In the genomic region with DNA sequence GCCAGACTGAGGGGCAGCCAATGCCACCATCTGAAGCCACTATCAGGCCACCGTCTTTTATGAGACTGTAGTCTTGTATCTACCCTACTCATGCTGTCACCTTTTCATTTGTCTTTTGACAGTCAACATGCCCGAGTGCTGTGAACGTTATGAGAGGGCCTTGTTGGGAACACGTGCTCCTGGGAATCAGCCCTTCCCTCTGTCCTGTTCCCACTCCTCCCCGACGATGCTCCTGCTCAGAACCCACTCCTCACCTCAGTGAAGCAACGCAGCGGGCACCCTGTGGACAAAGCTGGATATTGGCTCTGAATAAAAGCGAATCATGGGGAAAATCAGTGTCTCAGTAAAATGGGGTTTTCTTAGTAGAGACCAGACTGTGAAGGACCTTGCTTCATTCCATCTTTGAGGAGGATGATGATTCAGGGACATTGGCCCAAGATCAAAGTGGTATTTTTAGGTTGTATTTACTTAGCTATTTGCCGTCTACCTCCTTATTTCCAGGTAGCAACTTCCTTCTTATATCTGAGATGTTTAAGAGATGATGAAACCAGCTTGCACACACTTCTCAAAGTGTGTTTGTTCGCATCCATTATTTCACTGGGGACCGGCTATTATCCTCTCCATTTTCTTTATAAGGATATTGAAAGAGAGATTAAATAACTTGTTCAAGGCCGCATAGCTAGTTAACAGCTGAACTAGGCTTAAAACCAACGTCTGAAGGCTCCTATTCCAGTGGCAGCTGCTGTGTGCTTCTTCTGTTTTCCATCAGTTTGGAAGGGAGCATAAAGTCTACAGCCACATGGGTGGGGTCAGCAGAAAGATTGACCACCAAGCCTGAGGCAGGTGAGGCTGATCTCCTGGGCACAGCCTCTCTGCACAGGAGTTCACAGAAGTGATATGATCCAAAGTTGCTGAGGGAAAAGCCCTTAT, we compare ENCODE assay signal across 13 cellular contexts. TPM values are rescaled to one million over a fixed set of nuclear protein-coding genes. Genes with fewer than 3 reads are reported as not detected.
DNase-seq lines count a peak whose midpoint lies in the region; ATAC-seq and TF ChIP-seq lines count a peak whose summit lies in the region.
"Had no signal": no experiment of that assay in that cellular context is flagged by ENCODE, and none has a peak within 500 bp of the region (broad histone marks: within the 10 kb centered on the region; RNA-seq: fewer than 3 reads in every experiment).

No MANE protein-coding gene starts in this region.

- 71% methylated on average over 11 of the region's 14 CpGs for WGBS in esophagus muscularis mucosa
- WGBS in ovary, 3 donors: 47 to 52% (median 50%) methylated on average over 14 of the region's 14 CpGs

- H3K4me3 Mint-ChIP-seq in effector memory CD8-positive, alpha-beta T cell: no peak overlapping the region
- H3K4me3 Mint-ChIP-seq: CD8-positive, alpha-beta T cell had no signal

- H3K27me3 Mint-ChIP-seq in effector memory CD8-positive, alpha-beta T cell: peaks cover 0 to 16% of the 10 kb centered on the region in 2 donors

- H3K4me3 ChIP-seq in AG04450 (ENCODE audit: low read depth, low read length) (no peak overlapping the region), esophagus muscularis mucosa (no peak overlapping the region), ovary (no peak overlapping the region)

- no peaks in the 10 kb centered on the region for H3K36me3 ChIP-seq in esophagus muscularis mucosa
- H3K36me3 ChIP-seq in ovary: no peaks in the 10 kb centered on the region

- ATAC-seq in effector memory CD8-positive, alpha-beta T cell (replicated peaks): no peak
- ATAC-seq: CD8-positive, alpha-beta T cell had no signal

- no peaks in the 10 kb centered on the region for H3K9me3 Mint-ChIP-seq in effector memory CD8-positive, alpha-beta T cell

- no peak for TF ChIP-seq EP300 in esophagus muscularis mucosa (IDR thresholded peaks at IDR 0.05)
- TF ChIP-seq EP300 in ovary (IDR thresholded peaks at IDR 0.05): no peak

- no peak for TF ChIP-seq CTCF in AG04450 (IDR thresholded peaks at IDR 0.05; ENCODE audit: low read depth, low read length)
- TF ChIP-seq CTCF in esophagus muscularis mucosa (IDR thresholded peaks at IDR 0.05): no peak
- TF ChIP-seq CTCF in ovary (IDR thresholded peaks at IDR 0.05): no peak

- TF ChIP-seq POLR2A in esophagus muscularis mucosa (IDR thresholded peaks at IDR 0.05; ENCODE audit: low read depth) (no peak), ovary (IDR thresholded peaks at IDR 0.05) (no peak)

- no peaks in the 10 kb centered on the region for H3K27me3 ChIP-seq in AG04450 (ENCODE audit: control insufficient read depth, insufficient read depth, low read length)
- H3K27me3 ChIP-seq in esophagus muscularis mucosa: no peaks in the 10 kb centered on the region
- H3K27me3 ChIP-seq in ovary: no peaks in the 10 kb centered on the region

- H3K27ac Mint-ChIP-seq in effector memory CD8-positive, alpha-beta T cell: no peak overlapping the region
- H3K27ac Mint-ChIP-seq: CD8-positive, alpha-beta T cell had no signal

- CTCF ChIA-PET in AG04450 (lab: Charles Lee): interaction anchor here (0.9 kb wide), 1 partner anchor 14 kb away, joined by 3 read pairs; no protein-coding TSS in a partner anchor

- peaks cover 10 to 13% of the 10 kb centered on the region in 2 donors for H3K4me1 Mint-ChIP-seq in effector memory CD8-positive, alpha-beta T cell (ENCODE audit: low read depth in 2 of 2)

- intact Hi-C loops in esophagus muscularis mucosa (cut with DNase I): no loop called here
- intact Hi-C loops in ovary (cut with DNase I): loop anchor here in 1 of 4 donors (5.0 kb wide), 1 partner anchor 43 kb away; the partner anchor contains the start of gene CTDSP2

- POLR2A ChIA-PET in AG04450 (lab: Yijun Ruan, JAX): interaction anchor here (0.7 to 3.2 kb wide), 5 partner anchors 24 to 53 kb away, joined by 3 to 21 read pairs (median 4); partner anchors contain the start of gene CTDSP2

- H3K9me3 ChIP-seq in AG04450 (ENCODE audit: control insufficient read depth, insufficient read depth, low read length) (peaks cover 2% of the 10 kb centered on the region; the same call in 1 of the 2 replicates), esophagus muscularis mucosa (peaks cover 0 to 3% (median 0%) of the 10 kb centered on the region in 4 donors), ovary (no peaks in the 10 kb centered on the region)

- H3K27ac ChIP-seq in AG04450 (ENCODE audit: low read depth, low read length): peak overlapping the region; percentile 89
- peak overlapping the region; percentile 93 to 99 (median 96) for H3K27ac ChIP-seq in esophagus muscularis mucosa (replicated peaks in 1 of 4)
- H3K27ac ChIP-seq in ovary: peak overlapping the region; percentile 86 to 100

- peaks cover 2% of the 10 kb centered on the region for H3K36me3 Mint-ChIP-seq in effector memory CD8-positive, alpha-beta T cell (ENCODE audit: insufficient read depth)
- H3K36me3 Mint-ChIP-seq: CD8-positive, alpha-beta T cell had no signal

- DNase-seq in AG04450 (ENCODE audit: low read depth, low spot score): no peak
- DNase-seq in NCI-H69 (lab: John Stamatoyannopoulos, UW): peak; percentile 33
- DNase-seq in esophagus muscularis mucosa (ENCODE audit: extremely low spot score): no peak
- peak in 1 of 5 donors; percentile 37 for DNase-seq in ovary
- no peak for DNase-seq in NCI-H510A (lab: John Stamatoyannopoulos, UW)
- DNase-seq in NOMO-1 treated with DMSO at 0.1 percent for 48 hours (lab: John Stamatoyannopoulos, UW; ENCODE audit: unreplicated experiment): no peak
- no peak for DNase-seq in effector memory CD8-positive, alpha-beta T cell
- DNase-seq in activated gamma-delta T cell (lab: John Stamatoyannopoulos, UW): no peak
- DNase-seq: activated effector memory CD4-positive, alpha-beta T cell treated with anti-CD3 and anti-CD28 coated beads, Interleukin-2, amount 50 U/mL, for 16 hours; CD8-positive, alpha-beta T cell; foreskin melanocyte; NCI-H1930; T1000 had no signal

- H3K4me1 ChIP-seq in esophagus muscularis mucosa: peaks cover 80 to 92% (median 91%) of the 10 kb centered on the region in 4 donors
- H3K4me1 ChIP-seq in ovary (ENCODE audit: insufficient read depth): peaks cover 51% of the 10 kb centered on the region

RNA-seq across cellular contexts. Expression of gene CTDSP2, which starts 43.9 kb away (rescaled TPM):
- 292 and 305 TPM in 2 replicates for polyA plus RNA-seq in AG04450 (2011; rRNA removed)
- 367 and 414 TPM in 2 replicates for polyA minus RNA-seq in AG04450 (2011; rRNA and poly(A)+ RNA removed)
- total RNA-seq in esophagus muscularis mucosa: 100 to 1,000 TPM; 127 to 249 (median 196) TPM
- 100 to 1,000 TPM in 6 of 7 donors, 10 to 100 TPM in 1; 73.1 to 212 (median 189) TPM for total RNA-seq in ovary
- 100 to 1,000 TPM in 1 of 2 donors, 10 to 100 TPM in 1; 94.8 to 165 TPM for polyA plus RNA-seq in ovary

RNA-seq across cellular contexts. Expression of gene ATP23, which starts 50.9 kb away (rescaled TPM):
- polyA plus RNA-seq in AG04450 (2011; rRNA removed) (8.8 and 13.1 TPM in 2 replicates), ovary (1 to 10 TPM; 3.6 to 4.0 TPM)
- polyA minus RNA-seq in AG04450 (2011; rRNA and poly(A)+ RNA removed): 7.6 and 8.1 TPM in 2 replicates
- total RNA-seq in esophagus muscularis mucosa (10 to 100 TPM; 10.3 to 17.9 (median 14.8) TPM), ovary (1 to 10 TPM; 2.7 to 5.5 (median 5.1) TPM)
